In the genomic region with DNA sequence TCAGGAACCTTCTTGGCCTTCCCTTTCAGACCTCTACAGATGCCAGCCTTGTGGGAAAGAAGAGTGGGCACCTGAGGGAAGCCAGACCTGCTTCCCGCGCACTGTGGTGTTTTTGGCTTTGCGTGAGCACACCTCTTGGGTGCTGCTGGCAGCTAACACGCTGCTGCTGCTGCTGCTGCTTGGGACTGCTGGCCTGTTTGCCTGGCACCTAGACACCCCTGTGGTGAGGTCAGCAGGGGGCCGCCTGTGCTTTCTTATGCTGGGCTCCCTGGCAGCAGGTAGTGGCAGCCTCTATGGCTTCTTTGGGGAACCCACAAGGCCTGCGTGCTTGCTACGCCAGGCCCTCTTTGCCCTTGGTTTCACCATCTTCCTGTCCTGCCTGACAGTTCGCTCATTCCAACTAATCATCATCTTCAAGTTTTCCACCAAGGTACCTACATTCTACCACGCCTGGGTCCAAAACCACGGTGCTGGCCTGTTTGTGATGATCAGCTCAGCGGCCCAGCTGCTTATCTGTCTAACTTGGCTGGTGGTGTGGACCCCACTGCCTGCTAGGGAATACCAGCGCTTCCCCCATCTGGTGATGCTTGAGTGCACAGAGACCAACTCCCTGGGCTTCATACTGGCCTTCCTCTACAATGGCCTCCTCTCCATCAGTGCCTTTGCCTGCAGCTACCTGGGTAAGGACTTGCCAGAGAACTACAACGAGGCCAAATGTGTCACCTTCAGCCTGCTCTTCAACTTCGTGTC, we compare ENCODE assay signal across 8 cellular contexts. TPM values are rescaled to one million over a fixed set of nuclear protein-coding genes. Genes with fewer than 3 reads are reported as not detected.
DNase-seq lines count a peak whose midpoint lies in the region; TF ChIP-seq lines count a peak whose summit lies in the region.

No MANE protein-coding gene starts in this region.

- peak overlapping the region; percentile 97 for H3K4me3 Mint-ChIP-seq in activated naive CD4-positive, alpha-beta T cell treated with anti-CD3 and anti-CD28 coated beads for 36 hours
- peak overlapping the region; percentile 93 to 97 (median 95) for H3K4me3 Mint-ChIP-seq in brain

- peaks cover 4% of the 10 kb centered on the region for H3K36me3 Mint-ChIP-seq in activated naive CD4-positive, alpha-beta T cell treated with anti-CD3 and anti-CD28 coated beads for 36 hours (ENCODE audit: low read depth)
- peaks cover 5% of the 10 kb centered on the region for H3K36me3 Mint-ChIP-seq in brain

- H3K4me1 Mint-ChIP-seq in activated naive CD4-positive, alpha-beta T cell treated with anti-CD3 and anti-CD28 coated beads for 36 hours (ENCODE audit: low read depth), result peaks cover 32% of the 10 kb centered on the region
- peaks cover 40% of the 10 kb centered on the region for H3K4me1 Mint-ChIP-seq in brain

- TF ChIP-seq EP300 in tibial nerve (IDR thresholded peaks at IDR 0.05), result no peak

- peak overlapping the region; percentile 90 for H3K4me3 ChIP-seq in mesodermal cell (ENCODE audit: extremely low read depth, insufficient read depth, low read length, poor library complexity, severe bottlenecking)
- peak overlapping the region; percentile 75 to 99 (median 90) for H3K4me3 ChIP-seq in tibial nerve

- no peaks in the 10 kb centered on the region for H3K27me3 ChIP-seq in tibial nerve

- no peaks in the 10 kb centered on the region for H3K9me3 Mint-ChIP-seq in activated naive CD4-positive, alpha-beta T cell treated with anti-CD3 and anti-CD28 coated beads for 36 hours
- H3K9me3 Mint-ChIP-seq in brain, result no peaks in the 10 kb centered on the region

- TF ChIP-seq POLR2A in tibial nerve (IDR thresholded peaks at IDR 0.05), result no peak

- 93 to 96% methylated on average over 14 of the region's 14 CpGs for WGBS in mesodermal cell (ENCODE audit: insufficient coverage in 2 of 2), 2 experiments
- 89 to 92% methylated on average over 14 of the region's 14 CpGs for WGBS in tibial nerve, 2 donors

- H3K27me3 Mint-ChIP-seq in activated naive CD4-positive, alpha-beta T cell treated with anti-CD3 and anti-CD28 coated beads for 36 hours (ENCODE audit: low read depth), result no peaks in the 10 kb centered on the region
- H3K27me3 Mint-ChIP-seq in brain, result peaks cover 15% of the 10 kb centered on the region

- peak overlapping the region; percentile 88 for H3K27ac ChIP-seq in mesodermal cell (ENCODE audit: low read depth, low read length, severe bottlenecking)
- H3K27ac ChIP-seq in tibial nerve, result peak overlapping the region; percentile 94 to 99 (median 98)

- H3K36me3 ChIP-seq in mesodermal cell (ENCODE audit: control insufficient read depth, insufficient read depth, low read length) (peaks cover 11% of the 10 kb centered on the region), tibial nerve (peaks cover 0 to 9% (median 0%) of the 10 kb centered on the region in 3 donors)

- DNase-seq in activated naive CD4-positive, alpha-beta T cell treated with anti-CD3 and anti-CD28 coated beads for 36 hours, result no peak
- DNase-seq in activated naive CD4-positive, alpha-beta T cell (lab: John Stamatoyannopoulos, UW), result no peak
- no peak for DNase-seq in tibial nerve (ENCODE audit: low spot score in 2 of 2)
- DNase-seq in effector CD8-positive, alpha-beta T cell (lab: John Stamatoyannopoulos, UW), result no peak
- DNase-seq in NCI-H1930 (lab: John Stamatoyannopoulos, UW), result no peak
- DNase-seq in HCEC 1CT, result no peak

- intact Hi-C loops in activated naive CD4-positive, alpha-beta T cell treated with anti-CD3 and anti-CD28 coated beads for 36 hours (cut with micrococcal nuclease), result loop anchor here (1.0 to 2.0 kb wide), 4 partner anchors 23 to 46 kb away; partner anchors contain the start of genes NOL9, PHF13 and THAP3

- H3K4me1 ChIP-seq in mesodermal cell (ENCODE audit: control insufficient read depth, insufficient read depth, low read length, poor library complexity, severe bottlenecking) (peaks cover 20% of the 10 kb centered on the region), tibial nerve (peaks cover 0 to 43% (median 26%) of the 10 kb centered on the region in 4 donors)

- CTCF ChIA-PET in activated naive CD4-positive, alpha-beta T cell treated with anti-CD3 and anti-CD28 coated beads for 36 hours (lab: Charles Lee), result no interaction called here

- peak overlapping the region; percentile 94 for H3K27ac Mint-ChIP-seq in activated naive CD4-positive, alpha-beta T cell treated with anti-CD3 and anti-CD28 coated beads for 36 hours
- peak overlapping the region; percentile 96 to 99 (median 98) for H3K27ac Mint-ChIP-seq in brain

- H3K9me3 ChIP-seq in mesodermal cell (ENCODE audit: control insufficient read depth, low read length), result no peaks in the 10 kb centered on the region
- no peaks in the 10 kb centered on the region for H3K9me3 ChIP-seq in tibial nerve

- TF ChIP-seq CTCF in brain (conservative IDR thresholded peaks at IDR 0.05) (no peak), tibial nerve (IDR thresholded peaks at IDR 0.05) (no peak)

RNA-seq across cellular contexts. Expression of gene ZBTB48, which starts 1.0 kb away (rescaled TPM):
- total RNA-seq in activated naive CD4-positive, alpha-beta T cell treated with anti-CD3 and anti-CD28 coated beads for 36 hours, result 10 to 100 TPM; 15.0 to 18.3 TPM
- polyA plus RNA-seq in brain (ENCODE audit: insufficient read depth, low read depth, low replicate concordance), result 24.0 TPM
- 20.0 TPM for polyA plus RNA-seq in mesodermal cell (2013, experiment 1 of 2)
- 18.6 TPM for polyA plus RNA-seq in mesodermal cell (2013, experiment 2 of 2)
- total RNA-seq in tibial nerve, result 10 to 100 TPM; 27.5 to 41.1 (median 33.6) TPM

RNA-seq across cellular contexts. Expression of gene TAS1R1, which starts 23.7 kb away (rescaled TPM):
- total RNA-seq in activated naive CD4-positive, alpha-beta T cell treated with anti-CD3 and anti-CD28 coated beads for 36 hours, result not detected
- not detected for polyA plus RNA-seq in brain (ENCODE audit: insufficient read depth, low read depth, low replicate concordance)
- polyA plus RNA-seq in mesodermal cell (2013, experiment 1 of 2), result not detected
- polyA plus RNA-seq in mesodermal cell (2013, experiment 2 of 2), result 0.15 TPM
- under 1 TPM in 2 of 4 donors, not detected in 2; 0.22 to 0.78 TPM for total RNA-seq in tibial nerve

RNA-seq across cellular contexts. Expression of gene KLHL21, which starts 23.9 kb away (rescaled TPM):
- total RNA-seq in activated naive CD4-positive, alpha-beta T cell treated with anti-CD3 and anti-CD28 coated beads for 36 hours, result 10 to 100 TPM; 21.0 to 23.3 TPM
- polyA plus RNA-seq in brain (ENCODE audit: insufficient read depth, low read depth, low replicate concordance), result 22.0 TPM
- 7.8 TPM for polyA plus RNA-seq in mesodermal cell (2013, experiment 1 of 2)
- 7.7 TPM for polyA plus RNA-seq in mesodermal cell (2013, experiment 2 of 2)
- 10 to 100 TPM; 59.4 to 79.2 (median 72.5) TPM for total RNA-seq in tibial nerve

RNA-seq across cellular contexts. Expression of gene NOL9, which starts 24.5 kb away (rescaled TPM):
- 10 to 100 TPM; 24.6 to 29.6 TPM for total RNA-seq in activated naive CD4-positive, alpha-beta T cell treated with anti-CD3 and anti-CD28 coated beads for 36 hours
- 5.0 TPM for polyA plus RNA-seq in brain (ENCODE audit: insufficient read depth, low read depth, low replicate concordance)
- polyA plus RNA-seq in mesodermal cell (2013, experiment 1 of 2), result 10.1 TPM
- polyA plus RNA-seq in mesodermal cell (2013, experiment 2 of 2), result 10.1 TPM
- total RNA-seq in tibial nerve, result 10 to 100 TPM; 17.9 to 30.9 (median 26.0) TPM

RNA-seq across cellular contexts. Expression of gene PHF13, which starts 34.7 kb away (rescaled TPM):
- 10 to 100 TPM; 10.8 to 11.3 TPM for total RNA-seq in activated naive CD4-positive, alpha-beta T cell treated with anti-CD3 and anti-CD28 coated beads for 36 hours
- 31.7 TPM for polyA plus RNA-seq in brain (ENCODE audit: insufficient read depth, low read depth, low replicate concordance)
- 26.7 TPM for polyA plus RNA-seq in mesodermal cell (2013, experiment 1 of 2)
- polyA plus RNA-seq in mesodermal cell (2013, experiment 2 of 2), result 22.6 TPM
- 10 to 100 TPM; 12.9 to 17.7 (median 15.7) TPM for total RNA-seq in tibial nerve
